ENCODE assay signal across 15 cellular contexts in genomic region chr6:118902731-118903130, GRCh38. TPM values are rescaled to one million over a fixed set of nuclear protein-coding genes. Genes with fewer than 3 reads are reported as not detected.
A peak's percentile ranks its signal among the peaks of the same experiment; 100 is the strongest.
DNase-seq lines count a peak whose midpoint lies in the region; ATAC-seq and TF ChIP-seq lines count a peak whose summit lies in the region.
"Had no signal": no experiment of that assay in that cellular context is flagged by ENCODE, and none has a peak within 500 bp of the region (broad histone marks: within the 10 kb centered on the region; RNA-seq: fewer than 3 reads in every experiment).

No MANE protein-coding gene starts in this region.

- H3K9me3 Mint-ChIP-seq in natural killer cell (no peaks in the 10 kb centered on the region), type B pancreatic cell (no peaks in the 10 kb centered on the region)
- no peaks in the 10 kb centered on the region for H3K9me3 Mint-ChIP-seq in natural killer cell treated with Interleukin-12 subunit alpha and Interleukin-12 subunit beta and Interleukin-15 and Interleukin-18, amount 100 ng/mL, for 72 hours
- H3K9me3 Mint-ChIP-seq: activated CD4-positive, alpha-beta T cell treated with anti-CD3 and anti-CD28 coated beads, Interleukin-2, amount 10 ng/mL, durations not matched to agents 7 days and 5 days; dendritic cell treated with granulocyte-macrophage colony-stimulating factor and Interleukin-4, amounts not matched to agents 40 ng/mL and 50 ng/mL, for 4 days; nephron progenitor cell had no signal

- peak overlapping the region; percentile 51 to 64 for H3K27ac Mint-ChIP-seq in natural killer cell
- H3K27ac Mint-ChIP-seq in natural killer cell treated with Interleukin-12 subunit alpha and Interleukin-12 subunit beta and Interleukin-15 and Interleukin-18, amount 100 ng/mL, for 72 hours: peak overlapping the region in 1 of 2 donors; percentile 47
- peak overlapping the region; percentile 8 for H3K27ac Mint-ChIP-seq in type B pancreatic cell
- H3K27ac Mint-ChIP-seq: activated CD4-positive, alpha-beta T cell treated with anti-CD3 and anti-CD28 coated beads, Interleukin-2, amount 10 ng/mL, durations not matched to agents 7 days and 5 days; dendritic cell treated with granulocyte-macrophage colony-stimulating factor and Interleukin-4, amounts not matched to agents 40 ng/mL and 50 ng/mL, for 4 days had no signal

- intact Hi-C loops in natural killer cell (cut with micrococcal nuclease) (no loop called here), ascending aorta (cut with DNase I) (no loop called here)

- H3K27me3 Mint-ChIP-seq in natural killer cell (ENCODE audit: low read depth in 2 of 2) (no peaks in the 10 kb centered on the region), type B pancreatic cell (no peaks in the 10 kb centered on the region)
- H3K27me3 Mint-ChIP-seq in natural killer cell treated with Interleukin-12 subunit alpha and Interleukin-12 subunit beta and Interleukin-15 and Interleukin-18, amount 100 ng/mL, for 72 hours: no peaks in the 10 kb centered on the region
- H3K27me3 Mint-ChIP-seq: activated CD4-positive, alpha-beta T cell treated with anti-CD3 and anti-CD28 coated beads, Interleukin-2, amount 10 ng/mL, durations not matched to agents 7 days and 5 days; dendritic cell treated with granulocyte-macrophage colony-stimulating factor and Interleukin-4, amounts not matched to agents 40 ng/mL and 50 ng/mL, for 4 days had no signal

- H3K36me3 Mint-ChIP-seq in natural killer cell (no peaks in the 10 kb centered on the region), type B pancreatic cell (peaks cover 52% of the 10 kb centered on the region)
- H3K36me3 Mint-ChIP-seq in natural killer cell treated with Interleukin-12 subunit alpha and Interleukin-12 subunit beta and Interleukin-15 and Interleukin-18, amount 100 ng/mL, for 72 hours: peaks cover 26% of the 10 kb centered on the region

- H3K4me3 ChIP-seq in ascending aorta (no peak overlapping the region), fibroblast of villous mesenchyme (ENCODE audit: low read depth, low read length) (no peak overlapping the region)

- DNase-seq in natural killer cell (no peak), ascending aorta (ENCODE audit: low spot score in 2 of 2) (no peak), fibroblast of villous mesenchyme (ENCODE audit: low read depth) (peak; percentile 28), type B pancreatic cell (ENCODE audit: extremely low spot score, unreplicated experiment) (no peak), ACHN (no peak), CD1c-positive myeloid dendritic cell (ENCODE audit: extremely low spot score) (no peak)
- no peak for DNase-seq in natural killer cell treated with Interleukin-12 subunit alpha and Interleukin-12 subunit beta and Interleukin-15 and Interleukin-18, amount 100 ng/mL, for 72 hours (ENCODE audit: low spot score)
- DNase-seq: activated CD4-positive, alpha-beta T cell treated with anti-CD3 and anti-CD28 coated beads, Interleukin-2, amount 10 ng/mL, durations not matched to agents 7 days and 5 days; C1 segment of cervical spinal cord; HCEC 1CT; left cardiac atrium; nephron progenitor cell; substantia nigra had no signal

- H3K4me1 ChIP-seq in ascending aorta: no peaks in the 10 kb centered on the region

- in situ Hi-C loops in ACHN (cut with HindIII; ENCODE audit: low pct_ligation_motif_present, low pct_unique_long_range_greater_than_20kb, low sequenced_read_pairs): no loop called here

- ATAC-seq in natural killer cell (no peak), HG02870 (IDR thresholded peaks at IDR 0.05; ENCODE audit: unreplicated experiment) (no peak)
- no peak for ATAC-seq in natural killer cell treated with Interleukin-12 subunit alpha and Interleukin-12 subunit beta and Interleukin-15 and Interleukin-18, amount 100 ng/mL, for 72 hours

- H3K4me1 Mint-ChIP-seq in natural killer cell: peaks cover 45 to 47% of the 10 kb centered on the region in 2 donors
- peaks cover 27 to 32% of the 10 kb centered on the region in 2 donors for H3K4me1 Mint-ChIP-seq in natural killer cell treated with Interleukin-12 subunit alpha and Interleukin-12 subunit beta and Interleukin-15 and Interleukin-18, amount 100 ng/mL, for 72 hours (ENCODE audit: low read depth in 2 of 2)
- H3K4me1 Mint-ChIP-seq in type B pancreatic cell (ENCODE audit: unreplicated experiment): peaks cover 29% of the 10 kb centered on the region

- H3K4me3 Mint-ChIP-seq in natural killer cell: no peak overlapping the region
- no peak overlapping the region for H3K4me3 Mint-ChIP-seq in natural killer cell treated with Interleukin-12 subunit alpha and Interleukin-12 subunit beta and Interleukin-15 and Interleukin-18, amount 100 ng/mL, for 72 hours
- no peak overlapping the region for H3K4me3 Mint-ChIP-seq in type B pancreatic cell
- H3K4me3 Mint-ChIP-seq: activated CD4-positive, alpha-beta T cell treated with anti-CD3 and anti-CD28 coated beads, Interleukin-2, amount 10 ng/mL, durations not matched to agents 7 days and 5 days; dendritic cell treated with granulocyte-macrophage colony-stimulating factor and Interleukin-4, amounts not matched to agents 40 ng/mL and 50 ng/mL, for 4 days; nephron progenitor cell had no signal

- no peaks in the 10 kb centered on the region for H3K9me3 ChIP-seq in ascending aorta

- H3K27me3 ChIP-seq in ascending aorta: no peaks in the 10 kb centered on the region

- peak overlapping the region; percentile 3 to 5 for H3K27ac ChIP-seq in ascending aorta

- H3K36me3 ChIP-seq in ascending aorta: peaks cover 14 to 19% of the 10 kb centered on the region in 2 donors

- TF ChIP-seq CTCF in natural killer cell (IDR thresholded peaks at IDR 0.05) (no peak), ascending aorta (IDR thresholded peaks at IDR 0.05) (no peak), fibroblast of villous mesenchyme (IDR thresholded peaks at IDR 0.05; ENCODE audit: insufficient read depth, low read depth, low read length) (no peak), type B pancreatic cell (conservative IDR thresholded peaks at IDR 0.05) (no peak)

RNA-seq across cellular contexts. Expression of gene ASF1A, which starts 8.8 kb away (rescaled TPM):
- total RNA-seq in natural killer cell (10 to 100 TPM in 2 of 3 donors, 1 to 10 TPM in 1; 9.2 to 14.5 (median 10.8) TPM), ascending aorta (6.8 TPM), fibroblast of villous mesenchyme (17.4 and 23.7 TPM in 2 replicates), type B pancreatic cell (ENCODE audit: low replicate concordance) (25.4 and 32.5 TPM in 2 replicates)
- total RNA-seq in natural killer cell treated with Interleukin-12 subunit alpha and Interleukin-12 subunit beta and Interleukin-15 and Interleukin-18, amount 100 ng/mL, for 72 hours: 10 to 100 TPM; 15.9 to 36.4 TPM

RNA-seq across cellular contexts. Expression of gene MCM9, which starts 32.2 kb away (rescaled TPM):
- 10 to 100 TPM; 45.2 to 53.4 (median 52.5) TPM for total RNA-seq in natural killer cell
- 10 to 100 TPM; 24.2 to 28.1 TPM for total RNA-seq in natural killer cell treated with Interleukin-12 subunit alpha and Interleukin-12 subunit beta and Interleukin-15 and Interleukin-18, amount 100 ng/mL, for 72 hours
- total RNA-seq in ascending aorta: 5.5 TPM
- total RNA-seq in fibroblast of villous mesenchyme: 14.8 and 15.1 TPM in 2 replicates
- 16.6 and 19.6 TPM in 2 replicates for total RNA-seq in type B pancreatic cell (ENCODE audit: low replicate concordance)
